1 cellular context compared by ENCODE assay signal in the genomic region with DNA sequence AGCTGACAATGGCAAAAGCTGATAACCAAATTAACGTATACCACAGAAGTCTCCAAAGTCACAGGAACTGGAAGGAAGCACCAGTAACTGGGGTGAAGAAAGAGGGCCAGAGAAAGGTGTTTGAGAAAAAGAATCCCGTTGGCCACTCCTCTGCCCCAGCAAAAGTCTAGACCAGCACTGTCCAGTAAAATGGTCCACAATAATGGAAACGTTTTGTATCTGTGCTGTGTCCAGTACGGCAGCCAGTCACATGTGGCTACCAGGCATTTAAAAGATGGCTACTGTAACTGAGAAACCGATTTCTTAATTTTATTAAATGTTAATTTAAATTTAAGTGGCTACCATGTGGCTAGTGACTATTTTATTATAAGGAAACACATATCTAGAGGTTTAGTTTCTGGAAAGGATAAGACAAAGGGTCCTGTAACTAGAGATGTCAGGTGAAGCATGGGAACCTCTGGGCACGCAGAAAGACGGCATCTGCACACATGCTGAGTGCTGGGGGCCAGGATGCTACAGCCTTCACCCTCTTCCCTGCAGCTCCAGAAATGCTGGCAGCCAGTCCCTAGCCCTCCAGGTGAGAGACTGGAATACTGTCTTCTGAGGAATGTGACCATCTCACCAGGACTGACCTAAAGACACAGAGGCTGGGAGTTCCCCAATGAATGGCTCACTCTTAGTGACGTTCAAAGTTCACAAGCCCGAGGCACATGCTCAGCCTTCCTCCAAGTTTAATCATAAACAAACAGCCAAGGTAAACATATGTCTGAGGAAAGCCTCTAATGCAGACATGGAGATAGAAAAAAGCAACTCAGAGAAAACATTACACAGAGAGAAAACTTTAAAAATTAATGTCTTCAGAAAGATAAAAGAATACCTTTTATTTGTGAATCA.
TF ChIP-seq lines count a peak whose summit lies in the region.

No MANE protein-coding gene starts in this region.

TF ChIP-seq in HepG2, 621 proteins besides CTCF, POLR2A, EP300 and RAD21 (continued from another document and continues in another):
- TF ChIP-seq, protein P1, sequence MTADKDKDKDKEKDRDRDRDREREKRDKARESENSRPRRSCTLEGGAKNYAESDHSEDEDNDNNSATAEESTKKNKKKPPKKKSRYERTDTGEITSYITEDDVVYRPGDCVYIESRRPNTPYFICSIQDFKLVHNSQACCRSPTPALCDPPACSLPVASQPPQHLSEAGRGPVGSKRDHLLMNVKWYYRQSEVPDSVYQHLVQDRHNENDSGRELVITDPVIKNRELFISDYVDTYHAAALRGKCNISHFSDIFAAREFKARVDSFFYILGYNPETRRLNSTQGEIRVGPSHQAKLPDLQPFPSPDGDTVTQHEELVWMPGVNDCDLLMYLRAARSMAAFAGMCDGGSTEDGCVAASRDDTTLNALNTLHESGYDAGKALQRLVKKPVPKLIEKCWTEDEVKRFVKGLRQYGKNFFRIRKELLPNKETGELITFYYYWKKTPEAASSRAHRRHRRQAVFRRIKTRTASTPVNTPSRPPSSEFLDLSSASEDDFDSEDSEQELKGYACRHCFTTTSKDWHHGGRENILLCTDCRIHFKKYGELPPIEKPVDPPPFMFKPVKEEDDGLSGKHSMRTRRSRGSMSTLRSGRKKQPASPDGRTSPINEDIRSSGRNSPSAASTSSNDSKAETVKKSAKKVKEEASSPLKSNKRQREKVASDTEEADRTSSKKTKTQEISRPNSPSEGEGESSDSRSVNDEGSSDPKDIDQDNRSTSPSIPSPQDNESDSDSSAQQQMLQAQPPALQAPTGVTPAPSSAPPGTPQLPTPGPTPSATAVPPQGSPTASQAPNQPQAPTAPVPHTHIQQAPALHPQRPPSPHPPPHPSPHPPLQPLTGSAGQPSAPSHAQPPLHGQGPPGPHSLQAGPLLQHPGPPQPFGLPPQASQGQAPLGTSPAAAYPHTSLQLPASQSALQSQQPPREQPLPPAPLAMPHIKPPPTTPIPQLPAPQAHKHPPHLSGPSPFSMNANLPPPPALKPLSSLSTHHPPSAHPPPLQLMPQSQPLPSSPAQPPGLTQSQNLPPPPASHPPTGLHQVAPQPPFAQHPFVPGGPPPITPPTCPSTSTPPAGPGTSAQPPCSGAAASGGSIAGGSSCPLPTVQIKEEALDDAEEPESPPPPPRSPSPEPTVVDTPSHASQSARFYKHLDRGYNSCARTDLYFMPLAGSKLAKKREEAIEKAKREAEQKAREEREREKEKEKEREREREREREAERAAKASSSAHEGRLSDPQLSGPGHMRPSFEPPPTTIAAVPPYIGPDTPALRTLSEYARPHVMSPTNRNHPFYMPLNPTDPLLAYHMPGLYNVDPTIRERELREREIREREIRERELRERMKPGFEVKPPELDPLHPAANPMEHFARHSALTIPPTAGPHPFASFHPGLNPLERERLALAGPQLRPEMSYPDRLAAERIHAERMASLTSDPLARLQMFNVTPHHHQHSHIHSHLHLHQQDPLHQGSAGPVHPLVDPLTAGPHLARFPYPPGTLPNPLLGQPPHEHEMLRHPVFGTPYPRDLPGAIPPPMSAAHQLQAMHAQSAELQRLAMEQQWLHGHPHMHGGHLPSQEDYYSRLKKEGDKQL (CRISPR knock-in tag; IDR thresholded peaks at IDR 0.05; ENCODE audit: low read depth): 0 out of 2 replicates have a peak, but pooled peaks have one; percentile 22
- TF ChIP-seq ATAD3A (CRISPR knock-in tag; IDR thresholded peaks at IDR 0.05) (no peak), ZBTB4 (CRISPR knock-in tag; IDR thresholded peaks at IDR 0.05; ENCODE audit: borderline replicate concordance) (no peak), ATM (IDR thresholded peaks at IDR 0.05; ENCODE audit: borderline replicate concordance) (no peak), MEIS1 (CRISPR knock-in tag; IDR thresholded peaks at IDR 0.05; ENCODE audit: borderline replicate concordance) (0 out of 2 replicates have a peak, but pooled peaks have one; percentile 35), ZFP41 (CRISPR knock-in tag; IDR thresholded peaks at IDR 0.05; ENCODE audit: borderline replicate concordance) (no peak), SNAI1 (CRISPR knock-in tag; IDR thresholded peaks at IDR 0.05; ENCODE audit: borderline replicate concordance) (no peak), ZNF34 (CRISPR knock-in tag; IDR thresholded peaks at IDR 0.05; ENCODE audit: borderline replicate concordance) (0 out of 2 replicates have a peak, but pooled peaks have one; percentile 29), TGIF2 (CRISPR knock-in tag; IDR thresholded peaks at IDR 0.05) (no peak), HIVEP1 (CRISPR knock-in tag; IDR thresholded peaks at IDR 0.05) (peak; percentile 32; the same call in 1 of the 2 replicates), ZNF20 (CRISPR knock-in tag; IDR thresholded peaks at IDR 0.05) (no peak), AKAP8 (CRISPR knock-in tag; IDR thresholded peaks at IDR 0.05) (no peak), SOX5 (CRISPR knock-in tag; IDR thresholded peaks at IDR 0.05; ENCODE audit: borderline replicate concordance) (peak; percentile 80), SP140L (CRISPR knock-in tag; IDR thresholded peaks at IDR 0.05; ENCODE audit: borderline replicate concordance) (no peak), TCF7L2 (IDR thresholded peaks at IDR 0.05; ENCODE audit: low read depth, low read length) (no peak), PAX8 (CRISPR knock-in tag; IDR thresholded peaks at IDR 0.05; ENCODE audit: borderline replicate concordance) (no peak), ZNF609 (CRISPR knock-in tag; IDR thresholded peaks at IDR 0.05; ENCODE audit: borderline replicate concordance) (peak; percentile 72), ZNF570 (CRISPR knock-in tag; IDR thresholded peaks at IDR 0.05; ENCODE audit: borderline replicate concordance) (no peak), HMG20A (CRISPR knock-in tag; IDR thresholded peaks at IDR 0.05; ENCODE audit: borderline replicate concordance) (peak; percentile 83; the same call in 1 of the 2 replicates)
- TF ChIP-seq, protein P2, sequence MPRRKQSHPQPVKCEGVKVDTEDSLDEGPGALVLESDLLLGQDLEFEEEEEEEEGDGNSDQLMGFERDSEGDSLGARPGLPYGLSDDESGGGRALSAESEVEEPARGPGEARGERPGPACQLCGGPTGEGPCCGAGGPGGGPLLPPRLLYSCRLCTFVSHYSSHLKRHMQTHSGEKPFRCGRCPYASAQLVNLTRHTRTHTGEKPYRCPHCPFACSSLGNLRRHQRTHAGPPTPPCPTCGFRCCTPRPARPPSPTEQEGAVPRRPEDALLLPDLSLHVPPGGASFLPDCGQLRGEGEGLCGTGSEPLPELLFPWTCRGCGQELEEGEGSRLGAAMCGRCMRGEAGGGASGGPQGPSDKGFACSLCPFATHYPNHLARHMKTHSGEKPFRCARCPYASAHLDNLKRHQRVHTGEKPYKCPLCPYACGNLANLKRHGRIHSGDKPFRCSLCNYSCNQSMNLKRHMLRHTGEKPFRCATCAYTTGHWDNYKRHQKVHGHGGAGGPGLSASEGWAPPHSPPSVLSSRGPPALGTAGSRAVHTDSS (CRISPR knock-in tag; conservative IDR thresholded peaks at IDR 0.05): no peak
- TF ChIP-seq, protein P3, sequence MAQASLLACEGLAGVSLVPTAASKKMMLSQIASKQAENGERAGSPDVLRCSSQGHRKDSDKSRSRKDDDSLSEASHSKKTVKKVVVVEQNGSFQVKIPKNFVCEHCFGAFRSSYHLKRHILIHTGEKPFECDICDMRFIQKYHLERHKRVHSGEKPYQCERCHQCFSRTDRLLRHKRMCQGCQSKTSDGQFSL (CRISPR knock-in tag; IDR thresholded peaks at IDR 0.05): no peak
- TF ChIP-seq, protein P4, sequence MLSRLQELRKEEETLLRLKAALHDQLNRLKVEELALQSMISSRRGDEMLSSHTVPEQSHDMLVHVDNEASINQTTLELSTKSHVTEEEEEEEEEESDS (CRISPR knock-in tag; IDR thresholded peaks at IDR 0.05; ENCODE audit: borderline replicate concordance): no peak
- TF ChIP-seq, protein P5, sequence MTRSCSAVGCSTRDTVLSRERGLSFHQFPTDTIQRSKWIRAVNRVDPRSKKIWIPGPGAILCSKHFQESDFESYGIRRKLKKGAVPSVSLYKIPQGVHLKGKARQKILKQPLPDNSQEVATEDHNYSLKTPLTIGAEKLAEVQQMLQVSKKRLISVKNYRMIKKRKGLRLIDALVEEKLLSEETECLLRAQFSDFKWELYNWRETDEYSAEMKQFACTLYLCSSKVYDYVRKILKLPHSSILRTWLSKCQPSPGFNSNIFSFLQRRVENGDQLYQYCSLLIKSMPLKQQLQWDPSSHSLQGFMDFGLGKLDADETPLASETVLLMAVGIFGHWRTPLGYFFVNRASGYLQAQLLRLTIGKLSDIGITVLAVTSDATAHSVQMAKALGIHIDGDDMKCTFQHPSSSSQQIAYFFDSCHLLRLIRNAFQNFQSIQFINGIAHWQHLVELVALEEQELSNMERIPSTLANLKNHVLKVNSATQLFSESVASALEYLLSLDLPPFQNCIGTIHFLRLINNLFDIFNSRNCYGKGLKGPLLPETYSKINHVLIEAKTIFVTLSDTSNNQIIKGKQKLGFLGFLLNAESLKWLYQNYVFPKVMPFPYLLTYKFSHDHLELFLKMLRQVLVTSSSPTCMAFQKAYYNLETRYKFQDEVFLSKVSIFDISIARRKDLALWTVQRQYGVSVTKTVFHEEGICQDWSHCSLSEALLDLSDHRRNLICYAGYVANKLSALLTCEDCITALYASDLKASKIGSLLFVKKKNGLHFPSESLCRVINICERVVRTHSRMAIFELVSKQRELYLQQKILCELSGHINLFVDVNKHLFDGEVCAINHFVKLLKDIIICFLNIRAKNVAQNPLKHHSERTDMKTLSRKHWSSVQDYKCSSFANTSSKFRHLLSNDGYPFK (CRISPR knock-in tag; IDR thresholded peaks at IDR 0.05; ENCODE audit: borderline replicate concordance): no peak
- TF ChIP-seq, protein P6, sequence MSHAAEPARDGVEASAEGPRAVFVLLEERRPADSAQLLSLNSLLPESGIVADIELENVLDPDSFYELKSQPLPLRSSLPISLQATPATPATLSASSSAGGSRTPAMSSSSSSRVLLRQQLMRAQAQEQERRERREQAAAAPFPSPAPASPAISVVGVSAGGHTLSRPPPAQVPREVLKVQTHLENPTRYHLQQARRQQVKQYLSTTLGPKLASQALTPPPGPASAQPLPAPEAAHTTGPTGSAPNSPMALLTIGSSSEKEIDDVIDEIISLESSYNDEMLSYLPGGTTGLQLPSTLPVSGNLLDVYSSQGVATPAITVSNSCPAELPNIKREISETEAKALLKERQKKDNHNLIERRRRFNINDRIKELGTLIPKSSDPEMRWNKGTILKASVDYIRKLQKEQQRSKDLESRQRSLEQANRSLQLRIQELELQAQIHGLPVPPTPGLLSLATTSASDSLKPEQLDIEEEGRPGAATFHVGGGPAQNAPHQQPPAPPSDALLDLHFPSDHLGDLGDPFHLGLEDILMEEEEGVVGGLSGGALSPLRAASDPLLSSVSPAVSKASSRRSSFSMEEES (CRISPR knock-in tag; IDR thresholded peaks at IDR 0.05): peak; percentile 97
